9 cellular contexts compared by ENCODE assay signal in genomic region chr10:14742815-14743214, GRCh38. TPM values are rescaled to one million over a fixed set of nuclear protein-coding genes. Genes with fewer than 3 reads are reported as not detected.
DNase-seq lines count a peak whose midpoint lies in the region; ATAC-seq and TF ChIP-seq lines count a peak whose summit lies in the region.
"Had no signal": no experiment of that assay in that cellular context is flagged by ENCODE, and none has a peak within 500 bp of the region (broad histone marks: within the 10 kb centered on the region; RNA-seq: fewer than 3 reads in every experiment).

No MANE protein-coding gene starts in this region.

- H3K4me3 ChIP-seq in mammary epithelial cell (replicated peaks in 1 of 3; ENCODE audit: insufficient read depth in 1 of 3, low read depth in 2 of 3, low read length in 3 of 3) (no peak overlapping the region), breast epithelium (no peak overlapping the region), stomach (no peak overlapping the region), HAP-1 (no peak overlapping the region)

- H3K4me1 ChIP-seq in mammary epithelial cell (ENCODE audit: insufficient read depth, low read length), result no peaks in the 10 kb centered on the region
- H3K4me1 ChIP-seq in breast epithelium, result no peaks in the 10 kb centered on the region
- peaks cover 6 to 39% (median 17%) of the 10 kb centered on the region in 4 donors for H3K4me1 ChIP-seq in stomach
- H3K4me1 ChIP-seq in HAP-1, result no peaks in the 10 kb centered on the region

- TF ChIP-seq CTCF in mammary epithelial cell (conservative IDR thresholded peaks at IDR 0.05 in 1 of 2, IDR thresholded peaks at IDR 0.05 in 1 of 2; ENCODE audit: extremely low read depth in 1 of 2, insufficient read depth in 1 of 2, low read depth in 1 of 2, low read length in 2 of 2), result no peak
- TF ChIP-seq CTCF in breast epithelium (IDR thresholded peaks at IDR 0.05), result no peak
- TF ChIP-seq CTCF in stomach (IDR thresholded peaks at IDR 0.05), result no peak

- TF ChIP-seq POLR2A in breast epithelium (IDR thresholded peaks at IDR 0.05) (no peak), stomach (IDR thresholded peaks at IDR 0.05) (no peak)

- no peak overlapping the region for H3K4me2 ChIP-seq in mammary epithelial cell (ENCODE audit: insufficient read depth, low read depth, low read length)

- 54% methylated on average over 3 of the region's 3 CpGs for WGBS in mammary epithelial cell (ENCODE audit: low coverage, missing lambda C conversion rate)
- 16 to 25% (median 20%) methylated on average over 3 of the region's 3 CpGs for WGBS in stomach, 5 donors

- H3K36me3 ChIP-seq in mammary epithelial cell (ENCODE audit: insufficient read depth, low read length), result no peaks in the 10 kb centered on the region
- H3K36me3 ChIP-seq in breast epithelium, result no peaks in the 10 kb centered on the region
- H3K36me3 ChIP-seq in stomach, result no peaks in the 10 kb centered on the region
- no peaks in the 10 kb centered on the region for H3K36me3 ChIP-seq in HAP-1 (replicated peaks)

- CTCF ChIA-PET in mammary epithelial cell (lab: Charles Lee; ENCODE audit: low non-redundant PET), result no interaction called here

- H3K9me3 ChIP-seq in mammary epithelial cell (replicated peaks; ENCODE audit: insufficient read depth, low read length) (no peaks in the 10 kb centered on the region), breast epithelium (no peaks in the 10 kb centered on the region), T-helper 17 cell (ENCODE audit: control insufficient read depth, low read length, poor library complexity, severe bottlenecking) (no peaks in the 10 kb centered on the region), stomach (no peaks in the 10 kb centered on the region), HAP-1 (no peaks in the 10 kb centered on the region)

- no peaks in the 10 kb centered on the region for H3K27me3 Mint-ChIP-seq in T-helper 17 cell

- no peaks in the 10 kb centered on the region for H4K20me1 ChIP-seq in mammary epithelial cell (ENCODE audit: insufficient read depth, low read length)

- DNase-seq in mammary epithelial cell (no peak), breast epithelium (ENCODE audit: low spot score in 2 of 2) (no peak), T-helper 17 cell (no peak), stomach (peak; percentile 68), NCI-H1417 treated with DMSO at 0.1 percent for 48 hours (lab: John Stamatoyannopoulos, UW) (no peak), DMS79 (lab: John Stamatoyannopoulos, UW) (no peak), HAP-1 (ENCODE audit: low spot score in 2 of 2) (no peak)
- DNase-seq: NCI-H1694 treated with DMSO at 0.1 percent for 48 hours had no signal

- in situ Hi-C loops in mammary epithelial cell (cut with MboI; ENCODE audit: low sequenced_read_pairs in 2 of 2) (no loop called here), HAP-1 (cut with MboI; ENCODE audit: low sequenced_read_pairs) (no loop called here)

- no peak overlapping the region for H3K27ac Mint-ChIP-seq in T-helper 17 cell

- H3K36me3 Mint-ChIP-seq in T-helper 17 cell (ENCODE audit: low read depth), result no peaks in the 10 kb centered on the region

- H3K27ac ChIP-seq in mammary epithelial cell (ENCODE audit: insufficient read depth, low read depth, low read length) (no peak overlapping the region), breast epithelium (no peak overlapping the region), stomach (peak overlapping the region in 4 of 5 donors; percentile 16 to 76 (median 69))

- peak; percentile 88 for ATAC-seq in HG02938 (IDR thresholded peaks at IDR 0.05; ENCODE audit: unreplicated experiment)
- ATAC-seq in T-helper 17 cell, result peak; percentile 44

- intact Hi-C loops in mammary epithelial cell (cut with micrococcal nuclease) (no loop called here), breast epithelium (cut with DNase I; ENCODE audit: low total_unique reads) (no loop called here), stomach (cut with DNase I; ENCODE audit: low total_unique reads) (no loop called here)

- dilution Hi-C loops in mammary epithelial cell (cut with HindIII; ENCODE audit: low sequenced_read_pairs), result no loop called here

- BruUV-seq in mammary epithelial cell (replicated peaks; lab: Mats Ljungman, UMichigan), result no TSS peak

- peaks cover under 1% of the 10 kb centered on the region for H3K4me1 Mint-ChIP-seq in T-helper 17 cell

- peak overlapping the region; percentile 35 for H2AFZ ChIP-seq in mammary epithelial cell (ENCODE audit: low read depth, low read length)

- no peak overlapping the region for H3K4me3 Mint-ChIP-seq in T-helper 17 cell

- H3K9ac ChIP-seq in mammary epithelial cell (ENCODE audit: insufficient read depth, low read length), result no peak overlapping the region

- no peak for TF ChIP-seq EP300 in stomach (IDR thresholded peaks at IDR 0.05)

- H3K27me3 ChIP-seq in mammary epithelial cell (ENCODE audit: insufficient read depth, low read length) (no peaks in the 10 kb centered on the region), breast epithelium (no peaks in the 10 kb centered on the region), stomach (no peaks in the 10 kb centered on the region), HAP-1 (ENCODE audit: low read depth) (no peaks in the 10 kb centered on the region)

- no peaks in the 10 kb centered on the region for H3K79me2 ChIP-seq in mammary epithelial cell (ENCODE audit: insufficient read depth, low read length)

RNA-seq across cellular contexts. Expression of gene FAM107B, which starts 31.9 kb away (rescaled TPM):
- total RNA-seq in mammary epithelial cell (1 to 10 TPM; 2.7 to 4.2 TPM), breast epithelium (10 to 100 TPM; 30.8 to 56.1 (median 51.8) TPM), T-helper 17 cell (100 to 1,000 TPM; 258 to 399 TPM), stomach (100 to 1,000 TPM in 3 of 5 donors, 10 to 100 TPM in 2; 18.7 to 397 (median 205) TPM)
- polyA plus RNA-seq in mammary epithelial cell (4.1 TPM), stomach (100 to 1,000 TPM in 2 of 3 donors, 10 to 100 TPM in 1; 31.4 to 162 (median 158) TPM)
- 0.98 TPM for polyA minus RNA-seq in mammary epithelial cell

Comparison
In these comparisons a context has a peak if more than half of its experiments do, and no peak if none do; other contexts are left out.
1. H3K27ac ChIP-seq: peak in stomach (4 of 5); none in mammary epithelial cell (single experiment) and breast epithelium (0 of 2).